29 cellular contexts compared by ENCODE assay signal in genomic region chr6:10390495-10391298, GRCh38. TPM values are rescaled to one million over a fixed set of nuclear protein-coding genes. Genes with fewer than 3 reads are reported as not detected.
DNase-seq lines count a peak whose midpoint lies in the region; ATAC-seq, FAIRE-seq and TF ChIP-seq lines count a peak whose summit lies in the region.
"Had no signal": no experiment of that assay in that cellular context is flagged by ENCODE, and none has a peak within 500 bp of the region (broad histone marks: within the 10 kb centered on the region; RNA-seq: fewer than 3 reads in every experiment).

No MANE protein-coding gene starts in this region.

- H3K27me3 ChIP-seq in endodermal cell (ENCODE audit: control insufficient read depth, insufficient read depth, low read length, poor library complexity, severe bottlenecking): peaks cover 100% of the 10 kb centered on the region
- no peaks in the 10 kb centered on the region for H3K27me3 ChIP-seq in testis

- intact Hi-C loops in testis (cut with DNase I; ENCODE audit: low total_unique reads): no loop called here

- WGBS in endodermal cell (ENCODE audit: insufficient coverage in 1 of 2, insufficient read length in 1 of 2), 2 experiments: 4 to 6% methylated on average over 18 to 41 of the region's 41 CpGs
- WGBS in testis, 2 donors: 2 to 3% methylated on average over 40 to 41 of the region's 41 CpGs

- H3K4me3 Mint-ChIP-seq in activated naive CD8-positive, alpha-beta T cell treated with anti-CD3 and anti-CD28 coated beads, Interleukin-2, amount 10 ng/mL, durations not matched to agents 7 days and 5 days: no peak overlapping the region
- no peak overlapping the region for H3K4me3 Mint-ChIP-seq in activated naive CD8-positive, alpha-beta T cell treated with anti-CD3 and anti-CD28 coated beads, Interleukin-2, amount 50 U/mL, for 24 hours
- H3K4me3 Mint-ChIP-seq in endodermal cell (peak overlapping the region; percentile 37), mesothelial cell of epicardium (peak overlapping the region; percentile 75)
- H3K4me3 Mint-ChIP-seq: activated naive CD4-positive, alpha-beta T cell treated with anti-CD3 and anti-CD28 coated beads, Interleukin-2, amount 50 U/mL, for 24 hours; HFFc6 had no signal

- peaks cover 4% of the 10 kb centered on the region for H3K4me1 Mint-ChIP-seq in activated naive CD8-positive, alpha-beta T cell treated with anti-CD3 and anti-CD28 coated beads, Interleukin-2, amount 10 ng/mL, durations not matched to agents 7 days and 5 days
- H3K4me1 Mint-ChIP-seq in activated naive CD8-positive, alpha-beta T cell treated with anti-CD3 and anti-CD28 coated beads, Interleukin-2, amount 50 U/mL, for 24 hours: peaks cover 2% of the 10 kb centered on the region
- peaks cover 18% of the 10 kb centered on the region for H3K4me1 Mint-ChIP-seq in endodermal cell
- peaks cover 49% of the 10 kb centered on the region for H3K4me1 Mint-ChIP-seq in mesothelial cell of epicardium

- H3K4me3 ChIP-seq in endodermal cell (ENCODE audit: low read length) (no peak overlapping the region), testis (peak overlapping the region; percentile 20 to 30)
- H3K4me3 ChIP-seq: GM12878, tibial nerve had no signal

- no peaks in the 10 kb centered on the region for H3K36me3 ChIP-seq in endodermal cell (ENCODE audit: control insufficient read depth, insufficient read depth, low read length)
- H3K36me3 ChIP-seq in testis (ENCODE audit: low read depth, missing control alignments): no peaks in the 10 kb centered on the region
- H3K36me3 ChIP-seq: tibial nerve had no signal

- H3K9me3 Mint-ChIP-seq in activated naive CD8-positive, alpha-beta T cell treated with anti-CD3 and anti-CD28 coated beads, Interleukin-2, amount 10 ng/mL, durations not matched to agents 7 days and 5 days: peaks cover 12% of the 10 kb centered on the region
- H3K9me3 Mint-ChIP-seq in activated naive CD8-positive, alpha-beta T cell treated with anti-CD3 and anti-CD28 coated beads, Interleukin-2, amount 50 U/mL, for 24 hours: peaks cover 36% of the 10 kb centered on the region
- H3K9me3 Mint-ChIP-seq in endodermal cell (no peaks in the 10 kb centered on the region), mesothelial cell of epicardium (no peaks in the 10 kb centered on the region)
- H3K9me3 Mint-ChIP-seq: HFFc6 had no signal

- no peak for FAIRE-seq in frontal cortex (lab: Jason Lieb, UNC)
- FAIRE-seq: D721Med, GM12878, HepG2 had no signal

- POLR2A ChIA-PET in activated naive CD8-positive, alpha-beta T cell treated with anti-CD3 and anti-CD28 coated beads, Interleukin-2, amount 10 ng/mL, durations not matched to agents 7 days and 5 days (lab: Charles Lee): no interaction called here

- H3K4me1 ChIP-seq in endodermal cell (ENCODE audit: control insufficient read depth, insufficient read depth, low read length) (peaks cover 3% of the 10 kb centered on the region), testis (no peaks in the 10 kb centered on the region)

- peaks cover 95% of the 10 kb centered on the region for H3K27me3 Mint-ChIP-seq in activated naive CD8-positive, alpha-beta T cell treated with anti-CD3 and anti-CD28 coated beads, Interleukin-2, amount 10 ng/mL, durations not matched to agents 7 days and 5 days
- peaks cover 94% of the 10 kb centered on the region for H3K27me3 Mint-ChIP-seq in activated naive CD8-positive, alpha-beta T cell treated with anti-CD3 and anti-CD28 coated beads, Interleukin-2, amount 50 U/mL, for 24 hours
- H3K27me3 Mint-ChIP-seq in endodermal cell (ENCODE audit: insufficient read depth) (peaks cover 100% of the 10 kb centered on the region), mesothelial cell of epicardium (ENCODE audit: low read depth) (peaks cover 87% of the 10 kb centered on the region)

- H3K27ac Mint-ChIP-seq in activated naive CD8-positive, alpha-beta T cell treated with anti-CD3 and anti-CD28 coated beads, Interleukin-2, amount 10 ng/mL, durations not matched to agents 7 days and 5 days: peak overlapping the region; percentile 56
- H3K27ac Mint-ChIP-seq in activated naive CD8-positive, alpha-beta T cell treated with anti-CD3 and anti-CD28 coated beads, Interleukin-2, amount 50 U/mL, for 24 hours: no peak overlapping the region
- H3K27ac Mint-ChIP-seq in endodermal cell: no peak overlapping the region
- no peak overlapping the region for H3K27ac Mint-ChIP-seq in mesothelial cell of epicardium
- H3K27ac Mint-ChIP-seq: activated naive CD4-positive, alpha-beta T cell treated with anti-CD3 and anti-CD28 coated beads, Interleukin-2, amount 50 U/mL, for 24 hours; CD4-positive, CD25-positive, alpha-beta regulatory T cell; HFFc6 had no signal

- no peak for TF ChIP-seq POLR2A in testis (IDR thresholded peaks at IDR 0.05)

- H3K9me3 ChIP-seq in endodermal cell (ENCODE audit: control insufficient read depth, low read length) (no peaks in the 10 kb centered on the region), testis (no peaks in the 10 kb centered on the region)
- H3K9me3 ChIP-seq: tibial nerve had no signal

- no peak overlapping the region for H3K9ac ChIP-seq in endodermal cell (ENCODE audit: extremely low read depth, low read length, poor library complexity, severe bottlenecking)

- ATAC-seq in activated naive CD8-positive, alpha-beta T cell treated with anti-CD3 and anti-CD28 coated beads, Interleukin-2, amount 10 ng/mL, durations not matched to agents 7 days and 5 days (ENCODE audit: low read depth): no peak
- ATAC-seq in activated naive CD8-positive, alpha-beta T cell treated with anti-CD3 and anti-CD28 coated beads, Interleukin-2, amount 50 U/mL, for 24 hours: no peak
- ATAC-seq: GM12878, HepG2 had no signal

- DNase-seq in activated naive CD8-positive, alpha-beta T cell treated with anti-CD3 and anti-CD28 coated beads, Interleukin-2, amount 10 ng/mL, durations not matched to agents 7 days and 5 days: no peak
- DNase-seq in activated naive CD8-positive, alpha-beta T cell treated with anti-CD3 and anti-CD28 coated beads, Interleukin-2, amount 50 U/mL, for 24 hours: no peak
- DNase-seq in endodermal cell (peak; percentile 74), mesothelial cell of epicardium (ENCODE audit: low spot score in 2 of 2, unreplicated experiment in 2 of 2) (no peak), testis (no peak), frontal cortex (ENCODE audit: low spot score in 2 of 2) (no peak), NCI-H1417 treated with DMSO at 0.1 percent for 48 hours (lab: John Stamatoyannopoulos, UW) (no peak), OCI-M1 (lab: John Stamatoyannopoulos, UW) (no peak)
- DNase-seq: activated CD4-positive, alpha-beta T cell treated with anti-CD3 and anti-CD28 coated beads, Interleukin-2, amount 50 U/mL, for 1 hour; aorta; caudate nucleus; CD4-positive, CD25-positive, alpha-beta regulatory T cell; HFFc6; mammary epithelial cell; MV-4-11; NCI-H1694 treated with DMSO at 0.1 percent for 48 hours; NCI-H2171; NCI-H524; NK-92 treated with Interleukin-12 subunit alpha and Interleukin-12 subunit beta, amount 100 ng/mL, for 24 hours; occipital lobe; Right ventricle myocardium superior; SW 1271 had no signal

- H3K27ac ChIP-seq in endodermal cell (ENCODE audit: low read depth, low read length): peak overlapping the region; percentile 12
- H3K27ac ChIP-seq in testis: no peak overlapping the region
- H3K27ac ChIP-seq: tibial nerve had no signal

- H3K36me3 Mint-ChIP-seq in activated naive CD8-positive, alpha-beta T cell treated with anti-CD3 and anti-CD28 coated beads, Interleukin-2, amount 10 ng/mL, durations not matched to agents 7 days and 5 days: peaks cover 8% of the 10 kb centered on the region
- H3K36me3 Mint-ChIP-seq in activated naive CD8-positive, alpha-beta T cell treated with anti-CD3 and anti-CD28 coated beads, Interleukin-2, amount 50 U/mL, for 24 hours (ENCODE audit: low read depth): peaks cover 21% of the 10 kb centered on the region
- H3K36me3 Mint-ChIP-seq in endodermal cell (ENCODE audit: low read depth): no peaks in the 10 kb centered on the region
- H3K36me3 Mint-ChIP-seq in mesothelial cell of epicardium: peaks cover 6% of the 10 kb centered on the region
- H3K36me3 Mint-ChIP-seq: CD4-positive, CD25-positive, alpha-beta regulatory T cell had no signal

- TF ChIP-seq CTCF in endodermal cell (conservative IDR thresholded peaks at IDR 0.05) (no peak), mesothelial cell of epicardium (IDR thresholded peaks at IDR 0.05; ENCODE audit: unreplicated experiment) (no peak), testis (IDR thresholded peaks at IDR 0.05) (no peak)

RNA-seq across cellular contexts. Expression of gene TFAP2A, which starts 24.2 kb away (rescaled TPM):
- total RNA-seq in activated naive CD8-positive, alpha-beta T cell treated with anti-CD3 and anti-CD28 coated beads, Interleukin-2, amount 10 ng/mL, durations not matched to agents 7 days and 5 days: not detected
- total RNA-seq in endodermal cell (under 1 TPM; 0.51 to 0.69 TPM), mesothelial cell of epicardium (62.4 to 63.5 TPM (median 63.4 TPM) in 3 replicates), testis (1 to 10 TPM; 2.7 to 4.8 TPM), frontal cortex (not detected)
- 39.2 TPM for polyA plus RNA-seq in endodermal cell (2013, experiment 1 of 2)
- polyA plus RNA-seq in endodermal cell (2013, experiment 2 of 2): 32.0 TPM
- polyA plus RNA-seq in testis (ENCODE audit: insufficient read depth, low read depth, low replicate concordance): 3.3 TPM
- total RNA-seq: CD4-positive, CD25-positive, alpha-beta regulatory T cell; dermis microvascular lymphatic vessel endothelial cell; HepG2; occipital lobe; skeletal muscle tissue had no signal
- polyA plus RNA-seq: CD4-positive, CD25-positive, alpha-beta regulatory T cell; HepG2 had no signal

Comparison
In these comparisons a context has a peak if more than half of its experiments do, and no peak if none do; other contexts are left out.
1. H3K4me3 Mint-ChIP-seq: peak in endodermal cell (single experiment) and mesothelial cell of epicardium (single experiment); none in activated naive CD8-positive, alpha-beta T cell treated with anti-CD3 and anti-CD28 coated beads, Interleukin-2, amount 10 ng/mL, durations not matched to agents 7 days and 5 days (single experiment) and activated naive CD8-positive, alpha-beta T cell treated with anti-CD3 and anti-CD28 coated beads, Interleukin-2, amount 50 U/mL, for 24 hours (single experiment).
2. RNA of gene TFAP2A, which starts 24.2 kb away (total RNA-seq): 62.4 to 63.5 TPM in mesothelial cell of epicardium; 2.7 to 4.8 TPM in testis, 0.51 to 0.69 TPM in endodermal cell, not detected in activated naive CD8-positive, alpha-beta T cell treated with anti-CD3 and anti-CD28 coated beads, Interleukin-2, amount 10 ng/mL, durations not matched to agents 7 days and 5 days and not detected in frontal cortex (single experiment); every median in the first group is over 10 times any median in the second.